In genomic region chr10:13718820-13719219, GRCh38 we compare ENCODE assay signal across 10 cellular contexts.
DNase-seq lines count a peak whose midpoint lies in the region; ATAC-seq and TF ChIP-seq lines count a peak whose summit lies in the region.
"Had no signal": no experiment of that assay in that cellular context is flagged by ENCODE, and none has a peak within 500 bp of the region (broad histone marks: within the 10 kb centered on the region; RNA-seq: fewer than 3 reads in every experiment).

No MANE protein-coding gene starts in this region.

- H2BK15ac ChIP-seq in IMR-90 (ENCODE audit: low read depth, low read length), result peak overlapping the region; percentile 82; the same call in 2 of the 3 replicates

- peak overlapping the region; percentile 77 for H3K4ac ChIP-seq in IMR-90 (ENCODE audit: low read depth, low read length)

- no peak overlapping the region for H3K4me3 Mint-ChIP-seq in nephron progenitor cell

- peak overlapping the region; percentile 98 for H3K27ac Mint-ChIP-seq in nephron progenitor cell

- in situ Hi-C loops in IMR-90 (cut with MboI; ENCODE audit: low sequenced_read_pairs), result no loop called here

- WGBS in IMR-90 (ENCODE audit: extremely low coverage in 2 of 2, insufficient read length in 1 of 2), 2 experiments, result no CpG with 5 or more reads among the region's 4 CpGs

- H3K27me3 ChIP-seq in IMR-90 (ENCODE audit: control insufficient read depth, insufficient read depth, low read length), result no peaks in the 10 kb centered on the region

- no peaks in the 10 kb centered on the region for H3K9me3 Mint-ChIP-seq in nephron progenitor cell

- no peak overlapping the region; the same call in 1 of the 2 replicates for H4K5ac ChIP-seq in IMR-90 (ENCODE audit: low read depth, low read length)

- TF ChIP-seq RAD21 in IMR-90 (IDR thresholded peaks at IDR 0.05; ENCODE audit: low read length), result no peak

- peak overlapping the region; percentile 47 for H3K14ac ChIP-seq in IMR-90 (replicated peaks; ENCODE audit: low read depth, low read length)

- CTCF ChIA-PET in IMR-90 (lab: Yijun Ruan, JAX), result interaction anchor here (0.7 kb wide), 1 partner anchor 11 kb away, joined by 3 read pairs; no protein-coding TSS in a partner anchor

- H3K27ac ChIP-seq in 22Rv1 (peak overlapping the region; percentile 80), IMR-90 (ENCODE audit: insufficient read depth, low read length) (peak overlapping the region; percentile 46; the same call in 1 of the 2 replicates), caudate nucleus (ENCODE audit: low read depth, low read length) (peak overlapping the region; percentile 16)

- TF ChIP-seq CTCF in 22Rv1 (IDR thresholded peaks at IDR 0.05) (no peak), IMR-90 (conservative IDR thresholded peaks at IDR 0.05; ENCODE audit: low read depth, low read length) (no peak), nephron progenitor cell (IDR thresholded peaks at IDR 0.05) (no peak)

- H2AK9ac ChIP-seq in IMR-90 (replicated peaks; ENCODE audit: low read depth, low read length, poor library complexity), result no peak overlapping the region

- H3K4me3 ChIP-seq in IMR-90 (ENCODE audit: insufficient read depth, low read depth, low read length), result no peak overlapping the region

- no peak overlapping the region for H3K9ac ChIP-seq in IMR-90 (ENCODE audit: low read depth, low read length)

- no peaks in the 10 kb centered on the region for H3K36me3 ChIP-seq in IMR-90 (ENCODE audit: control insufficient read depth, insufficient read depth, low read length)

- no TSS peak for BruUV-seq in IMR-90 (replicated peaks; lab: Mats Ljungman, UMichigan)

- H2BK20ac ChIP-seq in IMR-90 (ENCODE audit: low read depth, low read length), result peak overlapping the region; percentile 68; the same call in 1 of the 2 replicates

- dilution Hi-C loops in IMR-90 (cut with HindIII; ENCODE audit: low sequenced_read_pairs, unreplicated experiment), result no loop called here

- H3K4me1 ChIP-seq in IMR-90 (ENCODE audit: control insufficient read depth, insufficient read depth, low read length), result peaks cover 31% of the 10 kb centered on the region

- H2AK5ac ChIP-seq in IMR-90 (ENCODE audit: low read depth, low read length), result peak overlapping the region; percentile 63

- 0 out of 2 replicates have a peak overlapping the region, but pooled peaks have one; percentile 45 for H3K23ac ChIP-seq in IMR-90 (ENCODE audit: low read depth, low read length)

- POLR2A ChIA-PET in IMR-90 (lab: Charles Lee; ENCODE audit: unreplicated experiment), result interaction anchor here (1.1 kb wide), 1 partner anchor 11 kb away, joined by 3 read pairs; no protein-coding TSS in a partner anchor

- peaks cover 29% of the 10 kb centered on the region for H3K36me3 Mint-ChIP-seq in nephron progenitor cell (ENCODE audit: low read depth)

- peak overlapping the region; percentile 17 to 72; a peak in 1 of 4 replicates for H4K8ac ChIP-seq in IMR-90 (ENCODE audit: low read depth in 2 of 2, low read length in 2 of 2)

- peaks cover 0 to 25% of the 10 kb centered on the region in 2 experiments; a peak in 2 of 4 replicates for H3K79me1 ChIP-seq in IMR-90 (ENCODE audit: low read depth in 1 of 2, low read length in 2 of 2)

- no peak overlapping the region; the same call in 1 of the 2 replicates for H3K18ac ChIP-seq in IMR-90 (ENCODE audit: low read depth, low read length)

- no peaks in the 10 kb centered on the region for H3K27me3 Mint-ChIP-seq in nephron progenitor cell (ENCODE audit: low read depth, poor library complexity)

- intact Hi-C loops in IMR-90 (cut with micrococcal nuclease), result loop anchor here (5.0 kb wide), 1 partner anchor 33 kb away; no protein-coding TSS in a partner anchor

- peak overlapping the region; percentile 76; the same call in 1 of the 2 replicates for H2BK120ac ChIP-seq in IMR-90 (ENCODE audit: low read depth, low read length)

- H3K9me3 ChIP-seq in IMR-90 (ENCODE audit: control insufficient read depth, insufficient read depth, low read length), result no peaks in the 10 kb centered on the region

- H3K4me2 ChIP-seq in IMR-90 (ENCODE audit: low read depth, low read length), result peak overlapping the region; percentile 56; the same call in 1 of the 2 replicates

- no peak overlapping the region for H2AFZ ChIP-seq in IMR-90 (replicated peaks; ENCODE audit: low read length, poor library complexity)

- H3K56ac ChIP-seq in IMR-90 (ENCODE audit: extremely low read depth, insufficient read depth, low read length), result no peak overlapping the region

- H3K4me1 Mint-ChIP-seq in nephron progenitor cell, result peaks cover 72% of the 10 kb centered on the region

- H4K20me1 ChIP-seq in IMR-90 (ENCODE audit: insufficient read depth, low read length), result no peaks in the 10 kb centered on the region

- H3K9me1 ChIP-seq in IMR-90 (ENCODE audit: insufficient read depth, low read length), result peaks cover 15% of the 10 kb centered on the region

- no peak overlapping the region for H4K91ac ChIP-seq in IMR-90 (ENCODE audit: insufficient read depth, low read depth, low read length)

- TF ChIP-seq POLR2A in IMR-90 (IDR thresholded peaks at IDR 0.05; ENCODE audit: low read depth, low read length), result no peak

- DNase-seq in IMR-90 (no peak), caudate nucleus (lab: John Stamatoyannopoulos, UW) (no peak), nephron progenitor cell (no peak), NCI-H345 (lab: John Stamatoyannopoulos, UW) (no peak), Ammon's horn (ENCODE audit: low spot score) (no peak), superior temporal gyrus (ENCODE audit: extremely low spot score) (no peak)
- DNase-seq: Karpas-422, NCI-H524 treated with DMSO at 0.1 percent for 48 hours had no signal

- ATAC-seq in IMR-90 (ENCODE audit: low read depth) (no peak), GM21576 (IDR thresholded peaks at IDR 0.05; ENCODE audit: unreplicated experiment) (no peak)

- H2BK5ac ChIP-seq in IMR-90 (ENCODE audit: low read depth, low read length, poor library complexity, severe bottlenecking), result no peak overlapping the region

TF ChIP-seq in IMR-90, 13 proteins besides CTCF, POLR2A, EP300 and RAD21:
- TF ChIP-seq BHLHE40 (IDR thresholded peaks at IDR 0.05; ENCODE audit: low read depth, low read length), result no peak
- no peak for TF ChIP-seq MAFK (IDR thresholded peaks at IDR 0.05; ENCODE audit: low read depth, low read length)
- no peak for TF ChIP-seq RCOR1 (IDR thresholded peaks at IDR 0.05; ENCODE audit: insufficient replicate concordance, low read length)

Comparison
In these comparisons a context has a peak if more than half of its experiments do, and no peak if none do; other contexts are left out.
1. H3K27ac ChIP-seq: peak in every context shown above with its lines; median percentile 80 in 22Rv1; 46 in IMR-90; 16 in caudate nucleus.